In genomic region chr5:57454896-57455295, GRCh38 we compare ENCODE assay signal across 34 cellular contexts. TPM values are rescaled to one million over a fixed set of nuclear protein-coding genes. Genes with fewer than 3 reads are reported as not detected.
"Had no signal": no experiment of that assay in that cellular context is flagged by ENCODE, and none has a peak within 500 bp of the region (broad histone marks: within the 10 kb centered on the region; RNA-seq: fewer than 3 reads in every experiment).

No MANE protein-coding gene starts in this region.

- H3K27ac ChIP-seq: left lung, lower lobe of right lung, tibial artery, upper lobe of right lung had no signal

- H3K36me3 ChIP-seq: left lung, lower lobe of right lung, pancreas, prostate gland, stomach, thoracic aorta, tibial artery, upper lobe of right lung had no signal

- H3K4me3 ChIP-seq: left lung, lower lobe of right lung, pancreas, prostate gland, skin epidermis, stomach, thoracic aorta, tibial artery, upper lobe of right lung had no signal

- H3K36me3 Mint-ChIP-seq: naive thymus-derived CD4-positive, alpha-beta T cell; natural killer cell treated with Interleukin-12 subunit alpha and Interleukin-12 subunit beta and Interleukin-15 and Interleukin-18, amount 100 ng/mL, for 72 hours; stimulated activated naive B cell treated with anti-CD40 and anti-IgM and Interleukin-4, amounts not matched to agents 10 μg/mL and 1 μg/mL and 100 μg/mL, for 72 hours had no signal

- H3K4me3 Mint-ChIP-seq: naive thymus-derived CD4-positive, alpha-beta T cell; natural killer cell treated with Interleukin-12 subunit alpha and Interleukin-12 subunit beta and Interleukin-15 and Interleukin-18, amount 100 ng/mL, for 72 hours; stimulated activated naive B cell treated with anti-CD40 and anti-IgM and Interleukin-4, amounts not matched to agents 10 μg/mL and 1 μg/mL and 100 μg/mL, for 72 hours had no signal

- H3K9me3 Mint-ChIP-seq: natural killer cell treated with Interleukin-12 subunit alpha and Interleukin-12 subunit beta and Interleukin-15 and Interleukin-18, amount 100 ng/mL, for 72 hours had no signal

- H3K27ac Mint-ChIP-seq: naive thymus-derived CD4-positive, alpha-beta T cell; natural killer cell treated with Interleukin-12 subunit alpha and Interleukin-12 subunit beta and Interleukin-15 and Interleukin-18, amount 100 ng/mL, for 72 hours; stimulated activated naive B cell treated with anti-CD40 and anti-IgM and Interleukin-4, amounts not matched to agents 10 μg/mL and 1 μg/mL and 100 μg/mL, for 72 hours had no signal

- FAIRE-seq: keratinocyte, pancreas, urothelium cell line had no signal

- H3K27me3 Mint-ChIP-seq: stimulated activated naive B cell treated with anti-CD40 and anti-IgM and Interleukin-4, amounts not matched to agents 10 μg/mL and 1 μg/mL and 100 μg/mL, for 72 hours had no signal

- H3K9me3 ChIP-seq: left lung, lower lobe of right lung, pancreas, prostate gland, stomach, thoracic aorta, tibial artery, upper lobe of right lung had no signal

- H3K4me1 Mint-ChIP-seq: stimulated activated naive B cell treated with anti-CD40 and anti-IgM and Interleukin-4, amounts not matched to agents 10 μg/mL and 1 μg/mL and 100 μg/mL, for 72 hours had no signal

- ATAC-seq: left cardiac atrium; left lung; lower lobe of right lung; naive thymus-derived CD4-positive, alpha-beta T cell; natural killer cell treated with Interleukin-12 subunit alpha and Interleukin-12 subunit beta and Interleukin-15 and Interleukin-18, amount 100 ng/mL, for 72 hours; pancreas; right cardiac atrium; sciatic nerve; stimulated activated naive B cell treated with anti-CD40 and anti-IgM and Interleukin-4, amounts not matched to agents 10 μg/mL and 1 μg/mL and 100 μg/mL, for 72 hours; stimulated activated naive CD8-positive, alpha-beta T cell treated with anti-CD3 and anti-CD28 coated beads, Interleukin-15, Interleukin-2, amounts not matched to agents 100 U/mL and 50 U/mL, for 24 hours; upper lobe of right lung had no signal

- DNase-seq: hippocampal formation; kidney glomerular epithelial cell; left cardiac atrium; left lung; lower lobe of right lung; mammary epithelial cell; mesenchymal stem cell; naive thymus-derived CD4-positive, alpha-beta T cell; nucleus accumbens; pancreas; posterior cingulate gyrus; retina; right cardiac atrium; stimulated activated CD4-positive, alpha-beta T cell treated with anti-CD3 and anti-CD28 coated beads, Interleukin-12 subunit alpha, Interleukin-12 subunit beta, amount 100 ng/mL, for 4 hours; stimulated activated CD4-positive, alpha-beta T cell treated with anti-CD3 and anti-CD28 coated beads, Interleukin-15, amount 100 ng/mL, for 24 hours; stimulated activated CD4-positive, alpha-beta T cell treated with anti-CD3 and anti-CD28 coated beads, Interleukin-2, amount 100 ng/mL, for 24 hours; stimulated activated CD4-positive, alpha-beta T cell treated with anti-CD3 and anti-CD28 coated beads, Interleukin-4, amount 100 ng/mL, for 1 hour; stimulated activated naive B cell treated with anti-CD40 and anti-IgM and Interleukin-4, amounts not matched to agents 10 μg/mL and 1 μg/mL and 100 μg/mL, for 72 hours; stimulated activated naive CD8-positive, alpha-beta T cell treated with anti-CD3 and anti-CD28 coated beads, Interleukin-15, Interleukin-2, amounts not matched to agents 100 U/mL and 50 U/mL, for 24 hours; stomach; tibial artery; upper lobe of right lung had no signal

- H3K4me1 ChIP-seq: left lung, prostate gland had no signal

- H3K27me3 ChIP-seq: left lung, pancreas, stomach, tibial artery, upper lobe of right lung had no signal

RNA-seq across cellular contexts. Expression of gene ACTBL2, which starts 27.7 kb away (rescaled TPM):
- total RNA-seq: left cardiac atrium; liver; lower lobe of right lung; mononuclear cell; myocyte; naive thymus-derived CD4-positive, alpha-beta T cell; natural killer cell treated with Interleukin-12 subunit alpha and Interleukin-12 subunit beta and Interleukin-15 and Interleukin-18, amount 100 ng/mL, for 72 hours; neural crest cell; osteoblast; prostate gland; right cardiac atrium; sciatic nerve; stomach; thoracic aorta; upper lobe of right lung had no signal
- polyA plus RNA-seq: liver; naive thymus-derived CD4-positive, alpha-beta T cell; pancreas; right cardiac atrium had no signal
